10 cellular contexts compared by ENCODE assay signal in genomic region chr1:201149400-201149799, GRCh38. TPM values are rescaled to one million over a fixed set of nuclear protein-coding genes. Genes with fewer than 3 reads are reported as not detected.
DNase-seq lines count a peak whose midpoint lies in the region; ATAC-seq and TF ChIP-seq lines count a peak whose summit lies in the region.
"Had no signal": no experiment of that assay in that cellular context is flagged by ENCODE, and none has a peak within 500 bp of the region (broad histone marks: within the 10 kb centered on the region; RNA-seq: fewer than 3 reads in every experiment).

No MANE protein-coding gene starts in this region.

- peaks cover 0 to 6% (median 0%) of the 10 kb centered on the region in 4 donors for H3K4me1 ChIP-seq in right lobe of liver

- H3K4me3 ChIP-seq in LNCaP clone FGC (ENCODE audit: low read depth, low read length) (no peak overlapping the region), WI38 (ENCODE audit: low read depth, low read length) (no peak overlapping the region), right lobe of liver (no peak overlapping the region)
- H3K4me3 ChIP-seq: BLaER1 treated with 17β-estradiol and CSF1 and Interleukin-3, amounts not matched to agents 10 nM and 100 nM had no signal

- peaks cover 0 to 15% (median 7%) of the 10 kb centered on the region in 4 donors for H3K36me3 ChIP-seq in right lobe of liver

- intact Hi-C loops in right lobe of liver (cut with DNase I): no loop called here

- TF ChIP-seq CTCF in LNCaP clone FGC (IDR thresholded peaks at IDR 0.05; ENCODE audit: control insufficient read depth, extremely low read depth, insufficient read depth) (peak; percentile 66), WI38 (IDR thresholded peaks at IDR 0.05; ENCODE audit: low read depth, low read length) (0 out of 2 replicates have a peak, but pooled peaks have one; percentile 6), right lobe of liver (IDR thresholded peaks at IDR 0.05) (peak; percentile 44 to 59 (median 52))

- 49% methylated on average over 4 of the region's 4 CpGs for WGBS in right lobe of liver (ENCODE audit: insufficient coverage, low coverage, low lambda C conversion rate, missing lambda C conversion rate)

- DNase-seq in NCI-H2081 (lab: John Stamatoyannopoulos, UW) (peak; percentile 45 to 57), NCI-H2081 treated with DMSO at 0.1 percent for 48 hours (lab: John Stamatoyannopoulos, UW) (no peak), LNCaP clone FGC (ENCODE audit: low read depth) (peak; percentile 26), right lobe of liver (no peak), activated gamma-delta T cell (lab: John Stamatoyannopoulos, UW) (no peak)
- DNase-seq in effector CD8-positive, alpha-beta T cell (lab: John Stamatoyannopoulos, UW): no peak

- H3K27ac ChIP-seq in right lobe of liver: no peak overlapping the region
- H3K27ac ChIP-seq: BLaER1 treated with 17β-estradiol and CSF1 and Interleukin-3, amounts not matched to agents 10 nM and 100 nM; neutrophil had no signal

- TF ChIP-seq POLR2A in right lobe of liver (IDR thresholded peaks at IDR 0.05): no peak

- no peaks in the 10 kb centered on the region for H3K9me3 ChIP-seq in right lobe of liver
- H3K9me3 ChIP-seq: BLaER1 treated with 17β-estradiol and CSF1 and Interleukin-3, amounts not matched to agents 10 nM and 100 nM; neutrophil had no signal

- H3K27me3 ChIP-seq in right lobe of liver: no peaks in the 10 kb centered on the region
- H3K27me3 ChIP-seq: BLaER1 treated with 17β-estradiol and CSF1 and Interleukin-3, amounts not matched to agents 10 nM and 100 nM; neutrophil had no signal

- ATAC-seq in right lobe of liver (peak; percentile 48 to 56 (median 52)), GM19452 (IDR thresholded peaks at IDR 0.05; ENCODE audit: unreplicated experiment) (no peak)

RNA-seq across cellular contexts. Expression of gene TMEM9, which starts 4.9 kb away (rescaled TPM):
- total RNA-seq in right lobe of liver: 10 to 100 TPM; 27.0 to 47.4 (median 35.6) TPM

RNA-seq across cellular contexts. Expression of gene ASCL5, which starts 22.4 kb away (rescaled TPM):
- not detected for total RNA-seq in right lobe of liver

RNA-seq across cellular contexts. Expression of gene CACNA1S, which starts 37.2 kb away (rescaled TPM):
- under 1 TPM in 1 of 6 experiments, not detected in 5; 0.12 TPM for total RNA-seq in right lobe of liver

RNA-seq across cellular contexts. Expression of gene IGFN1, which starts 41.2 kb away (rescaled TPM):
- under 1 TPM in 3 of 6 experiments, not detected in 3; 0.02 to 0.18 (median 0.12) TPM for total RNA-seq in right lobe of liver

Comparison
In these comparisons a context has a peak if more than half of its experiments do, and no peak if none do; other contexts are left out.
1. DNase-seq: peak in NCI-H2081 (2 of 2) and LNCaP clone FGC (single experiment); none in NCI-H2081 treated with DMSO at 0.1 percent for 48 hours (single experiment), right lobe of liver (0 of 3), effector CD8-positive, alpha-beta T cell (single experiment) and activated gamma-delta T cell (single experiment).
2. CTCF ChIP-seq: peak in every context shown above with its lines; median percentile 66 in LNCaP clone FGC; 52 in right lobe of liver; 6 in WI38.